Comparison of ENCODE assay signal across 1 cellular context in the genomic region with DNA sequence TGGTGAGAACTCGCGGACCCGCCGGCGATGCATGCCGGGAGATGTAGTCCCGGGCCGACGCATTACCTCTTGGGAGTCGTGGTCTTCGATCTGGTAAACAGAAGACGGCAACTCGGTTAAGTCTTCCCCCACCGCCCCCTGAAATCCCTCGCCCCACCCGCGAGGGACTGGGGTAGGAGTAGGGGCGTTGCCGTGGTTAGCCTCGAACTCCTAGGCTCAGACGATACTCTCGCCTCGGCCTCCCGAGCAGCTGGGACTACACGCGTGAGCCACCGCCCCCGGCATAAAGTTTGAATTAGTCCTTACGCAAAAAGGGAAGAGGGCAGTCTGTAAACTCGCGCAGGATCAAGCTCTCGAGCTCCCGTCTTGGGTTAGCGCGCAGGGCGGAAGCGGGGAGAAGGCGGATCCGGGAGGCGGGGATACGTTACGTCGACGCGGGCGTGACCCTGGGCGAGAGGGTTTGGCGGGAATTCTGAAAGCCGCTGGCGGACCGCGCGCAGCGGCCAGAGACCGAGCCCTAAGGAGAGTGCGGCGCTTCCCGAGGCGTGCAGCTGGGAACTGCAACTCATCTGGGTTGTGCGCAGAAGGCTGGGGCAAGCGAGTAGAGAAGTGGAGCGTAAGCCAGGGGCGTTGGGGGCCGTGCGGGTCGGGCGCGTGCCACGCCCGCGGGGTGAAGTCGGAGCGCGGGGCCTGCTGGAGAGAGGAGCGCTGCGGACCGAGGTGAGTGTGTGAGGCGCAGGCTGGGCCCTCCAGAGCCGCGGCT.
A peak's percentile ranks its signal among the peaks of the same experiment; 100 is the strongest.
TF ChIP-seq lines count a peak whose summit lies in the region.

A gene (plus strand): TSS at position 469 of the 763 bp plus-strand sequence. CDS start 3,585 bp downstream, outside the sequence.

TF ChIP-seq in HepG2, 621 proteins besides CTCF, POLR2A, EP300 and RAD21 (continued from another document and continues in another):
- TF ChIP-seq, protein P1, sequence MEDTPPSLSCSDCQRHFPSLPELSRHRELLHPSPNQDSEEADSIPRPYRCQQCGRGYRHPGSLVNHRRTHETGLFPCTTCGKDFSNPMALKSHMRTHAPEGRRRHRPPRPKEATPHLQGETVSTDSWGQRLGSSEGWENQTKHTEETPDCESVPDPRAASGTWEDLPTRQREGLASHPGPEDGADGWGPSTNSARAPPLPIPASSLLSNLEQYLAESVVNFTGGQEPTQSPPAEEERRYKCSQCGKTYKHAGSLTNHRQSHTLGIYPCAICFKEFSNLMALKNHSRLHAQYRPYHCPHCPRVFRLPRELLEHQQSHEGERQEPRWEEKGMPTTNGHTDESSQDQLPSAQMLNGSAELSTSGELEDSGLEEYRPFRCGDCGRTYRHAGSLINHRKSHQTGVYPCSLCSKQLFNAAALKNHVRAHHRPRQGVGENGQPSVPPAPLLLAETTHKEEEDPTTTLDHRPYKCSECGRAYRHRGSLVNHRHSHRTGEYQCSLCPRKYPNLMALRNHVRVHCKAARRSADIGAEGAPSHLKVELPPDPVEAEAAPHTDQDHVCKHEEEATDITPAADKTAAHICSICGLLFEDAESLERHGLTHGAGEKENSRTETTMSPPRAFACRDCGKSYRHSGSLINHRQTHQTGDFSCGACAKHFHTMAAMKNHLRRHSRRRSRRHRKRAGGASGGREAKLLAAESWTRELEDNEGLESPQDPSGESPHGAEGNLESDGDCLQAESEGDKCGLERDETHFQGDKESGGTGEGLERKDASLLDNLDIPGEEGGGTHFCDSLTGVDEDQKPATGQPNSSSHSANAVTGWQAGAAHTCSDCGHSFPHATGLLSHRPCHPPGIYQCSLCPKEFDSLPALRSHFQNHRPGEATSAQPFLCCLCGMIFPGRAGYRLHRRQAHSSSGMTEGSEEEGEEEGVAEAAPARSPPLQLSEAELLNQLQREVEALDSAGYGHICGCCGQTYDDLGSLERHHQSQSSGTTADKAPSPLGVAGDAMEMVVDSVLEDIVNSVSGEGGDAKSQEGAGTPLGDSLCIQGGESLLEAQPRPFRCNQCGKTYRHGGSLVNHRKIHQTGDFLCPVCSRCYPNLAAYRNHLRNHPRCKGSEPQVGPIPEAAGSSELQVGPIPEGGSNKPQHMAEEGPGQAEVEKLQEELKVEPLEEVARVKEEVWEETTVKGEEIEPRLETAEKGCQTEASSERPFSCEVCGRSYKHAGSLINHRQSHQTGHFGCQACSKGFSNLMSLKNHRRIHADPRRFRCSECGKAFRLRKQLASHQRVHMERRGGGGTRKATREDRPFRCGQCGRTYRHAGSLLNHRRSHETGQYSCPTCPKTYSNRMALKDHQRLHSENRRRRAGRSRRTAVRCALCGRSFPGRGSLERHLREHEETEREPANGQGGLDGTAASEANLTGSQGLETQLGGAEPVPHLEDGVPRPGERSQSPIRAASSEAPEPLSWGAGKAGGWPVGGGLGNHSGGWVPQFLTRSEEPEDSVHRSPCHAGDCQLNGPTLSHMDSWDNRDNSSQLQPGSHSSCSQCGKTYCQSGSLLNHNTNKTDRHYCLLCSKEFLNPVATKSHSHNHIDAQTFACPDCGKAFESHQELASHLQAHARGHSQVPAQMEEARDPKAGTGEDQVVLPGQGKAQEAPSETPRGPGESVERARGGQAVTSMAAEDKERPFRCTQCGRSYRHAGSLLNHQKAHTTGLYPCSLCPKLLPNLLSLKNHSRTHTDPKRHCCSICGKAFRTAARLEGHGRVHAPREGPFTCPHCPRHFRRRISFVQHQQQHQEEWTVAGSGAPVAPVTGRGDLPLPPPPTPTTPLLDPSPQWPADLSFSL (CRISPR knock-in tag; IDR thresholded peaks at IDR 0.05) = no peak
- TF ChIP-seq, protein P2, sequence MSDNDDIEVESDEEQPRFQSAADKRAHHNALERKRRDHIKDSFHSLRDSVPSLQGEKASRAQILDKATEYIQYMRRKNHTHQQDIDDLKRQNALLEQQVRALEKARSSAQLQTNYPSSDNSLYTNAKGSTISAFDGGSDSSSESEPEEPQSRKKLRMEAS (IDR thresholded peaks at IDR 0.05) = peak; percentile 78
- TF ChIP-seq SMAD1 (CRISPR knock-in tag; IDR thresholded peaks at IDR 0.05; ENCODE audit: borderline replicate concordance, low read depth) (no peak), ZNF660 (CRISPR knock-in tag; IDR thresholded peaks at IDR 0.05; ENCODE audit: borderline replicate concordance, low read depth) (no peak), MED8 (CRISPR knock-in tag; IDR thresholded peaks at IDR 0.05; ENCODE audit: insufficient replicate concordance) (no peak), ATAD3A (CRISPR knock-in tag; IDR thresholded peaks at IDR 0.05) (no peak), KMT2A (CRISPR knock-in tag; IDR thresholded peaks at IDR 0.05) (peak; percentile 83), ZNF724P (CRISPR knock-in tag; IDR thresholded peaks at IDR 0.05; ENCODE audit: borderline replicate concordance) (peak; percentile 90), MAF1 (CRISPR knock-in tag; IDR thresholded peaks at IDR 0.05; ENCODE audit: borderline replicate concordance) (peak; percentile 82), ZNF652 (CRISPR knock-in tag; IDR thresholded peaks at IDR 0.05; ENCODE audit: borderline replicate concordance, low read depth) (no peak), POGZ (CRISPR knock-in tag; IDR thresholded peaks at IDR 0.05) (peak; percentile 36), BCL6 (CRISPR knock-in tag; IDR thresholded peaks at IDR 0.05) (no peak; the same call in 1 of the 2 replicates), ZNF44 (CRISPR knock-in tag; IDR thresholded peaks at IDR 0.05) (no peak), NONO (IDR thresholded peaks at IDR 0.05) (no peak), NONO (CRISPR knock-in tag; conservative IDR thresholded peaks at IDR 0.05) (peak; percentile 57; the same call in 1 of the 2 replicates), ZNF292 (CRISPR knock-in tag; IDR thresholded peaks at IDR 0.05; ENCODE audit: borderline replicate concordance, low read depth) (peak; percentile 41; the same call in 1 of the 2 replicates), AGO2 (optimal IDR thresholded peaks at IDR 0.05; ENCODE audit: low read depth, low read length) (peak; percentile 20), RCOR2 (CRISPR knock-in tag; IDR thresholded peaks at IDR 0.05) (no peak), NCOR1 (IDR thresholded peaks at IDR 0.05; ENCODE audit: borderline replicate concordance, low read length) (no peak; the same call in 1 of the 2 replicates), ZNF747 (CRISPR knock-in tag; IDR thresholded peaks at IDR 0.05; ENCODE audit: borderline replicate concordance) (peak; percentile 15; the same call in 1 of the 2 replicates), ZNF274 (CRISPR knock-in tag; IDR thresholded peaks at IDR 0.05) (peak; percentile 70; the same call in 1 of the 2 replicates), ZMYM2 (CRISPR knock-in tag; IDR thresholded peaks at IDR 0.05) (peak; percentile 27; the same call in 1 of the 2 replicates)
- TF ChIP-seq, protein P3, sequence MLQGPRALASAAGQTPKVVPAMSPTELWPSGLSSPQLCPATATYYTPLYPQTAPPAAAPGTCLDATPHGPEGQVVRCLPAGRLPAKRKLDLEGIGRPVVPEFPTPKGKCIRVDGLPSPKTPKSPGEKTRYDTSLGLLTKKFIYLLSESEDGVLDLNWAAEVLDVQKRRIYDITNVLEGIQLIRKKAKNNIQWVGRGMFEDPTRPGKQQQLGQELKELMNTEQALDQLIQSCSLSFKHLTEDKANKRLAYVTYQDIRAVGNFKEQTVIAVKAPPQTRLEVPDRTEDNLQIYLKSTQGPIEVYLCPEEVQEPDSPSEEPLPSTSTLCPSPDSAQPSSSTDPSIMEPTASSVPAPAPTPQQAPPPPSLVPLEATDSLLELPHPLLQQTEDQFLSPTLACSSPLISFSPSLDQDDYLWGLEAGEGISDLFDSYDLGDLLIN (CRISPR knock-in tag; IDR thresholded peaks at IDR 0.05; ENCODE audit: borderline replicate concordance) = peak; percentile 92; the same call in 1 of the 2 replicates
- TF ChIP-seq, protein P4, sequence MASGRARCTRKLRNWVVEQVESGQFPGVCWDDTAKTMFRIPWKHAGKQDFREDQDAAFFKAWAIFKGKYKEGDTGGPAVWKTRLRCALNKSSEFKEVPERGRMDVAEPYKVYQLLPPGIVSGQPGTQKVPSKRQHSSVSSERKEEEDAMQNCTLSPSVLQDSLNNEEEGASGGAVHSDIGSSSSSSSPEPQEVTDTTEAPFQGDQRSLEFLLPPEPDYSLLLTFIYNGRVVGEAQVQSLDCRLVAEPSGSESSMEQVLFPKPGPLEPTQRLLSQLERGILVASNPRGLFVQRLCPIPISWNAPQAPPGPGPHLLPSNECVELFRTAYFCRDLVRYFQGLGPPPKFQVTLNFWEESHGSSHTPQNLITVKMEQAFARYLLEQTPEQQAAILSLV (CRISPR knock-in tag; IDR thresholded peaks at IDR 0.05; ENCODE audit: borderline replicate concordance) = no peak; the same call in 1 of the 2 replicates
- TF ChIP-seq, protein P5, sequence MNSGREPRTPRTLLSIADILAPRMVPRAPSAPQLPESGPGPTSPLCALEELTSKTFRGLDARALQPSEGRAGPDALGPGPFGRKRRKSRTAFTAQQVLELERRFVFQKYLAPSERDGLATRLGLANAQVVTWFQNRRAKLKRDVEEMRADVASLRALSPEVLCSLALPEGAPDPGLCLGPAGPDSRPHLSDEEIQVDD (CRISPR knock-in tag; IDR thresholded peaks at IDR 0.05; ENCODE audit: borderline replicate concordance) = 0 out of 2 replicates have a peak, but pooled peaks have one; percentile 34
- TF ChIP-seq, protein P6, sequence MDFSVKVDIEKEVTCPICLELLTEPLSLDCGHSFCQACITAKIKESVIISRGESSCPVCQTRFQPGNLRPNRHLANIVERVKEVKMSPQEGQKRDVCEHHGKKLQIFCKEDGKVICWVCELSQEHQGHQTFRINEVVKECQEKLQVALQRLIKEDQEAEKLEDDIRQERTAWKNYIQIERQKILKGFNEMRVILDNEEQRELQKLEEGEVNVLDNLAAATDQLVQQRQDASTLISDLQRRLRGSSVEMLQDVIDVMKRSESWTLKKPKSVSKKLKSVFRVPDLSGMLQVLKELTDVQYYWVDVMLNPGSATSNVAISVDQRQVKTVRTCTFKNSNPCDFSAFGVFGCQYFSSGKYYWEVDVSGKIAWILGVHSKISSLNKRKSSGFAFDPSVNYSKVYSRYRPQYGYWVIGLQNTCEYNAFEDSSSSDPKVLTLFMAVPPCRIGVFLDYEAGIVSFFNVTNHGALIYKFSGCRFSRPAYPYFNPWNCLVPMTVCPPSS (IDR thresholded peaks at IDR 0.05) = no peak
- TF ChIP-seq, protein P7, sequence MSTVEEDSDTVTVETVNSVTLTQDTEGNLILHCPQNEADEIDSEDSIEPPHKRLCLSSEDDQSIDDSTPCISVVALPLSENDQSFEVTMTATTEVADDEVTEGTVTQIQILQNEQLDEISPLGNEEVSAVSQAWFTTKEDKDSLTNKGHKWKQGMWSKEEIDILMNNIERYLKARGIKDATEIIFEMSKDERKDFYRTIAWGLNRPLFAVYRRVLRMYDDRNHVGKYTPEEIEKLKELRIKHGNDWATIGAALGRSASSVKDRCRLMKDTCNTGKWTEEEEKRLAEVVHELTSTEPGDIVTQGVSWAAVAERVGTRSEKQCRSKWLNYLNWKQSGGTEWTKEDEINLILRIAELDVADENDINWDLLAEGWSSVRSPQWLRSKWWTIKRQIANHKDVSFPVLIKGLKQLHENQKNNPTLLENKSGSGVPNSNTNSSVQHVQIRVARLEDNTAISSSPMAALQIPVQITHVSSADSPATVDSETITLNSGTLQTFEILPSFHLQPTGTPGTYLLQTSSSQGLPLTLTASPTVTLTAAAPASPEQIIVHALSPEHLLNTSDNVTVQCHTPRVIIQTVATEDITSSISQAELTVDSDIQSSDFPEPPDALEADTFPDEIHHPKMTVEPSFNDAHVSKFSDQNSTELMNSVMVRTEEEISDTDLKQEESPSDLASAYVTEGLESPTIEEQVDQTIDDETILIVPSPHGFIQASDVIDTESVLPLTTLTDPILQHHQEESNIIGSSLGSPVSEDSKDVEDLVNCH (CRISPR knock-in tag; IDR thresholded peaks at IDR 0.05) = no peak
- TF ChIP-seq, protein P8, sequence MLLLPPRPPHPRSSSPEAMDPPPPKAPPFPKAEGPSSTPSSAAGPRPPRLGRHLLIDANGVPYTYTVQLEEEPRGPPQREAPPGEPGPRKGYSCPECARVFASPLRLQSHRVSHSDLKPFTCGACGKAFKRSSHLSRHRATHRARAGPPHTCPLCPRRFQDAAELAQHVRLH (CRISPR knock-in tag; IDR thresholded peaks at IDR 0.05; ENCODE audit: borderline replicate concordance, low read depth) = peak; percentile 74; the same call in 1 of the 2 replicates
- TF ChIP-seq, protein P9, sequence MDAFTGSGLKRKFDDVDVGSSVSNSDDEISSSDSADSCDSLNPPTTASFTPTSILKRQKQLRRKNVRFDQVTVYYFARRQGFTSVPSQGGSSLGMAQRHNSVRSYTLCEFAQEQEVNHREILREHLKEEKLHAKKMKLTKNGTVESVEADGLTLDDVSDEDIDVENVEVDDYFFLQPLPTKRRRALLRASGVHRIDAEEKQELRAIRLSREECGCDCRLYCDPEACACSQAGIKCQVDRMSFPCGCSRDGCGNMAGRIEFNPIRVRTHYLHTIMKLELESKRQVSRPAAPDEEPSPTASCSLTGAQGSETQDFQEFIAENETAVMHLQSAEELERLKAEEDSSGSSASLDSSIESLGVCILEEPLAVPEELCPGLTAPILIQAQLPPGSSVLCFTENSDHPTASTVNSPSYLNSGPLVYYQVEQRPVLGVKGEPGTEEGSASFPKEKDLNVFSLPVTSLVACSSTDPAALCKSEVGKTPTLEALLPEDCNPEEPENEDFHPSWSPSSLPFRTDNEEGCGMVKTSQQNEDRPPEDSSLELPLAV (CRISPR knock-in tag; conservative IDR thresholded peaks at IDR 0.05; ENCODE audit: low read depth) = no peak
- TF ChIP-seq, protein P10, sequence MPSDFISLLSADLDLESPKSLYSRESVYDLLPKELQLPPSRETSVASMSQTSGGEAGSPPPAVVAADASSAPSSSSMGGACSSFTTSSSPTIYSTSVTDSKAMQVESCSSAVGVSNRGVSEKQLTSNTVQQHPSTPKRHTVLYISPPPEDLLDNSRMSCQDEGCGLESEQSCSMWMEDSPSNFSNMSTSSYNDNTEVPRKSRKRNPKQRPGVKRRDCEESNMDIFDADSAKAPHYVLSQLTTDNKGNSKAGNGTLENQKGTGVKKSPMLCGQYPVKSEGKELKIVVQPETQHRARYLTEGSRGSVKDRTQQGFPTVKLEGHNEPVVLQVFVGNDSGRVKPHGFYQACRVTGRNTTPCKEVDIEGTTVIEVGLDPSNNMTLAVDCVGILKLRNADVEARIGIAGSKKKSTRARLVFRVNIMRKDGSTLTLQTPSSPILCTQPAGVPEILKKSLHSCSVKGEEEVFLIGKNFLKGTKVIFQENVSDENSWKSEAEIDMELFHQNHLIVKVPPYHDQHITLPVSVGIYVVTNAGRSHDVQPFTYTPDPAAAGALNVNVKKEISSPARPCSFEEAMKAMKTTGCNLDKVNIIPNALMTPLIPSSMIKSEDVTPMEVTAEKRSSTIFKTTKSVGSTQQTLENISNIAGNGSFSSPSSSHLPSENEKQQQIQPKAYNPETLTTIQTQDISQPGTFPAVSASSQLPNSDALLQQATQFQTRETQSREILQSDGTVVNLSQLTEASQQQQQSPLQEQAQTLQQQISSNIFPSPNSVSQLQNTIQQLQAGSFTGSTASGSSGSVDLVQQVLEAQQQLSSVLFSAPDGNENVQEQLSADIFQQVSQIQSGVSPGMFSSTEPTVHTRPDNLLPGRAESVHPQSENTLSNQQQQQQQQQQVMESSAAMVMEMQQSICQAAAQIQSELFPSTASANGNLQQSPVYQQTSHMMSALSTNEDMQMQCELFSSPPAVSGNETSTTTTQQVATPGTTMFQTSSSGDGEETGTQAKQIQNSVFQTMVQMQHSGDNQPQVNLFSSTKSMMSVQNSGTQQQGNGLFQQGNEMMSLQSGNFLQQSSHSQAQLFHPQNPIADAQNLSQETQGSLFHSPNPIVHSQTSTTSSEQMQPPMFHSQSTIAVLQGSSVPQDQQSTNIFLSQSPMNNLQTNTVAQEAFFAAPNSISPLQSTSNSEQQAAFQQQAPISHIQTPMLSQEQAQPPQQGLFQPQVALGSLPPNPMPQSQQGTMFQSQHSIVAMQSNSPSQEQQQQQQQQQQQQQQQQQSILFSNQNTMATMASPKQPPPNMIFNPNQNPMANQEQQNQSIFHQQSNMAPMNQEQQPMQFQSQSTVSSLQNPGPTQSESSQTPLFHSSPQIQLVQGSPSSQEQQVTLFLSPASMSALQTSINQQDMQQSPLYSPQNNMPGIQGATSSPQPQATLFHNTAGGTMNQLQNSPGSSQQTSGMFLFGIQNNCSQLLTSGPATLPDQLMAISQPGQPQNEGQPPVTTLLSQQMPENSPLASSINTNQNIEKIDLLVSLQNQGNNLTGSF (CRISPR knock-in tag; IDR thresholded peaks at IDR 0.05) = peak; percentile 80; the same call in 1 of the 2 replicates
